Comparison of ENCODE assay signal across 8 cellular contexts in genomic region chr20:1102016-1102415, GRCh38.
"Had no signal": no experiment of that assay in that cellular context is flagged by ENCODE, and none has a peak within 500 bp of the region (broad histone marks: within the 10 kb centered on the region; RNA-seq: fewer than 3 reads in every experiment).

No MANE protein-coding gene starts in this region.

- ATAC-seq: GM23338, HCT116 had no signal

- H3K4me3 Mint-ChIP-seq: GM23338, H9, IgD-negative memory B cell had no signal

- H3K4me2 ChIP-seq: GM23338 had no signal

- DNase-seq: H9, KG1 had no signal

- H3K4me3 ChIP-seq: GM23338 had no signal

- H3K4me1 Mint-ChIP-seq: GM23338, H9, IgD-negative memory B cell had no signal

- H2AFZ ChIP-seq: GM23338 had no signal

- FAIRE-seq: H1, H54, HTR-8/SVneo had no signal

- H3K27ac Mint-ChIP-seq: GM23338, H9, IgD-negative memory B cell had no signal
